ENCODE assay signal across 17 cellular contexts in genomic region chr13:75787249-75787940, GRCh38.
A peak's percentile ranks its signal among the peaks of the same experiment; 100 is the strongest.
DNase-seq lines count a peak whose midpoint lies in the region; ATAC-seq and TF ChIP-seq lines count a peak whose summit lies in the region.
"Had no signal": no experiment of that assay in that cellular context is flagged by ENCODE, and none has a peak within 500 bp of the region (broad histone marks: within the 10 kb centered on the region; RNA-seq: fewer than 3 reads in every experiment).

No MANE protein-coding gene starts in this region.

- ATAC-seq in lung (ENCODE audit: insufficient read depth, low FRiP score) (no peak), HG03442 (IDR thresholded peaks at IDR 0.05; ENCODE audit: unreplicated experiment) (no peak), GM18498 (IDR thresholded peaks at IDR 0.05; ENCODE audit: unreplicated experiment) (no peak), GM18520 (IDR thresholded peaks at IDR 0.05; ENCODE audit: unreplicated experiment) (no peak)

- H3K9me3 ChIP-seq in lung (ENCODE audit: control insufficient read depth in 2 of 2, insufficient read depth in 1 of 2, low read length in 1 of 2), result no peaks in the 10 kb centered on the region
- H3K9me3 ChIP-seq: BE2C had no signal

- WGBS in lung, 2 donors, result 73 to 89% methylated on average over 7 of the region's 7 CpGs

- peaks cover 0 to 2% of the 10 kb centered on the region in 2 donors for H3K36me3 ChIP-seq in lung (ENCODE audit: control insufficient read depth in 2 of 2, insufficient read depth in 2 of 2, low read length in 2 of 2)
- H3K36me3 ChIP-seq: BE2C had no signal

- H3K4me1 ChIP-seq in lung (ENCODE audit: control insufficient read depth in 2 of 2, insufficient read depth in 2 of 2, low read length in 2 of 2), result peaks cover 8 to 16% of the 10 kb centered on the region in 2 donors

- no peak overlapping the region for H3K4me3 ChIP-seq in AG10803 (ENCODE audit: low read length)
- no peak overlapping the region for H3K4me3 ChIP-seq in lung
- H3K4me3 ChIP-seq: dorsolateral prefrontal cortex had no signal

- TF ChIP-seq CTCF in AG10803 (conservative IDR thresholded peaks at IDR 0.05; ENCODE audit: low read length) (no peak), lung (IDR thresholded peaks at IDR 0.05; ENCODE audit: control extremely low read depth, extremely low read depth) (no peak)

- peak; percentile 70 for DNase-seq in AG10803 (ENCODE audit: low read depth)
- DNase-seq in M059J (ENCODE audit: low read depth), result peak; percentile 58
- no peak for DNase-seq in epithelial cell of prostate (ENCODE audit: low read depth, low spot score)
- no peak for DNase-seq in lung (ENCODE audit: low spot score)
- no peak for DNase-seq in NCI-H524 treated with DMSO at 0.1 percent for 48 hours (lab: John Stamatoyannopoulos, UW)
- DNase-seq: activated CD4-positive, CD25-positive, alpha-beta regulatory T cell treated with anti-CD3 and anti-CD28 coated beads, Interleukin-2, amount 50 U/mL, for 72 hours; amniotic stem cell; BE2C; dorsolateral prefrontal cortex; naive B cell; NCI-H1092 treated with DMSO at 0.1 percent for 48 hours; NCI-H345; OCI-M1; stimulated activated CD4-positive, alpha-beta T cell treated with anti-CD3 and anti-CD28 coated beads, Interleukin-4, amount 100 ng/mL, for 1 hour had no signal

- H3K27me3 ChIP-seq in lung (ENCODE audit: control insufficient read depth, insufficient read depth), result no peaks in the 10 kb centered on the region
- H3K27me3 ChIP-seq: BE2C, dorsolateral prefrontal cortex had no signal

- H3K27ac ChIP-seq in epithelial cell of prostate (peak overlapping the region; percentile 60), lung (ENCODE audit: low read depth in 1 of 2, low read length in 1 of 2) (peak overlapping the region; percentile 9 to 74)
- H3K27ac ChIP-seq: dorsolateral prefrontal cortex had no signal

Comparison
In these comparisons a context has a peak if more than half of its experiments do, and no peak if none do; other contexts are left out.
1. DNase-seq: peak in AG10803 (single experiment) and M059J (single experiment); none in epithelial cell of prostate (single experiment), lung (single experiment) and NCI-H524 treated with DMSO at 0.1 percent for 48 hours (single experiment).